13 cellular contexts compared by ENCODE assay signal in the genomic region with DNA sequence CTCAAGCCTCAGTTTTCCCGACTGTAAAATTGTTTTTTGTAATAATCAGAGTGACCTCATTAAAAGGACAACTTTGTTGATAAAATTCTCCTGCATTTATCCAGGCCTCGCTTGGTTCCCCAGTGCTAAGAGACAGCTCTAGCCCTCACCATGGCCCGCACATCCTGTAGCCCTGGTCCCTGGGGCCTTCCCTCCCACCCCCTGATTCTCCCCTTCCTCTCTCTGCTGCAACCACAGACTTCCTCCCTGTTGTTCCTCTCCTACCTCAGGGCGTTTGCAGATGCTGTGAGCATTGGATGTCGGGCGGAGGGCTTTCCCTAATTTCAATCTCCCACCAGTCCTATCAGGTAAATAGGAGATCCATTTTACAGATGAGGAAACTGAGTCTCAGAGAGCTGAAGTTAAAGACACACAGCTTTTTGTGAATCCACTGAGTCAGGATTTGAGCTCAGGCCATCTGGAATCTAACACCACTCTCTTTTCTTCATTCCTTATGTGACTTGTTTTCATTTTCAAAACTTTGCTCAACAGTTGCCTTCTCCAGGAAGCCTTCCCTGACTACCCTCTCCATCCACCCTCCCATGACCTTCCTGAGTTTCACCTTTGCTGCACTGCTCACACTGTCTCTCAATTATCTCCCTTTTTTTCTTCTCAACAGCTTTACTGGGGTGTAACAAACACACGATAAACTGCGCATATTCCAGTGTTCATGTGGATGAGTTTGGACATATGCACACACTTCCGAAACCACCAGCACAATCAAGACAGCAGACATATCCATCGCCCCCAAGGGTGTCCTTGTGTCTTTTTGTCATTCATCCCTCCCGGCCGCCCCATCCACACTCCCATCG.
DNase-seq lines count a peak whose midpoint lies in the region; FAIRE-seq and TF ChIP-seq lines count a peak whose summit lies in the region.
"Had no signal": no experiment of that assay in that cellular context is flagged by ENCODE, and none has a peak within 500 bp of the region (broad histone marks: within the 10 kb centered on the region; RNA-seq: fewer than 3 reads in every experiment).

No MANE protein-coding gene starts in this region.

- H2AFZ ChIP-seq in OCI-LY7 (ENCODE audit: low read length): no peak overlapping the region

- FAIRE-seq in urothelium cell line (lab: Jason Lieb, UNC): no peak
- FAIRE-seq: frontal cortex had no signal

- POLR2A ChIA-PET in activated CD4-positive, alpha-beta T cell treated with anti-CD3 and anti-CD28 coated beads, Interleukin-2, amount 10 ng/mL, durations not matched to agents 7 days and 5 days (lab: Charles Lee): no interaction called here
- POLR2A ChIA-PET in OCI-LY7 (lab: Charles Lee): interaction anchor here (0.6 to 0.7 kb wide), 2 partner anchors 94 to 166 kb away, joined by 3 read pairs; no protein-coding TSS in a partner anchor

- BruUV-seq in OCI-LY7 (replicated peaks; lab: Mats Ljungman, UMichigan): no TSS peak

- H3K4me1 ChIP-seq in OCI-LY7 (ENCODE audit: insufficient read depth, low read length, poor library complexity, severe bottlenecking): peaks cover 11% of the 10 kb centered on the region

- intact Hi-C loops in OCI-LY7 (cut with micrococcal nuclease; ENCODE audit: unreplicated experiment): no loop called here

- no peaks in the 10 kb centered on the region for H3K36me3 ChIP-seq in OCI-LY7 (ENCODE audit: insufficient read depth, low read length)

- H3K27ac ChIP-seq in OCI-LY7 (ENCODE audit: low read depth, low read length, poor library complexity, severe bottlenecking): no peak overlapping the region
- peak overlapping the region in 15 of 21 experiments; percentile 13 to 84 (median 72) for H3K27ac ChIP-seq in skin epidermis
- H3K27ac ChIP-seq: VCaP had no signal

- H3K4me3 ChIP-seq in OCI-LY7 (ENCODE audit: low read depth, low read length, poor library complexity, severe bottlenecking): no peak overlapping the region
- no peak overlapping the region for H3K4me3 ChIP-seq in skin epidermis
- H3K4me3 ChIP-seq: coronary artery had no signal

- H3K4me1 Mint-ChIP-seq in activated CD4-positive, alpha-beta T cell treated with anti-CD3 and anti-CD28 coated beads, Interleukin-2, amount 10 ng/mL, durations not matched to agents 7 days and 5 days: peaks cover 44% of the 10 kb centered on the region
- peaks cover 7% of the 10 kb centered on the region for H3K4me1 Mint-ChIP-seq in endothelial cell (ENCODE audit: unreplicated experiment)

- CTCF ChIA-PET in activated CD4-positive, alpha-beta T cell treated with anti-CD3 and anti-CD28 coated beads, Interleukin-2, amount 10 ng/mL, durations not matched to agents 7 days and 5 days (lab: Charles Lee): interaction anchor here (0.9 to 2.2 kb wide), 3 partner anchors 12 to 32 kb away, joined by 3 to 12 read pairs (median 6); no protein-coding TSS in a partner anchor
- CTCF ChIA-PET in OCI-LY7 (lab: Charles Lee; ENCODE audit: unreplicated experiment): no interaction called here

- H4K20me1 ChIP-seq in OCI-LY7 (ENCODE audit: insufficient read depth, low read length): no peaks in the 10 kb centered on the region

- no peaks in the 10 kb centered on the region for H3K9me2 ChIP-seq in OCI-LY7 (ENCODE audit: insufficient read depth, low read length)

- peak overlapping the region; percentile 27 for H3K27ac Mint-ChIP-seq in activated CD4-positive, alpha-beta T cell treated with anti-CD3 and anti-CD28 coated beads, Interleukin-2, amount 10 ng/mL, durations not matched to agents 7 days and 5 days
- peak overlapping the region; percentile 1 for H3K27ac Mint-ChIP-seq in endothelial cell (ENCODE audit: unreplicated experiment)

- peak overlapping the region; percentile 21; the same call in 1 of the 2 replicates for H3K4me2 ChIP-seq in OCI-LY7 (ENCODE audit: low read length)

- H3K4me3 Mint-ChIP-seq in activated CD4-positive, alpha-beta T cell treated with anti-CD3 and anti-CD28 coated beads, Interleukin-2, amount 10 ng/mL, durations not matched to agents 7 days and 5 days: no peak overlapping the region
- H3K4me3 Mint-ChIP-seq in endothelial cell (ENCODE audit: unreplicated experiment): no peak overlapping the region

- TF ChIP-seq CTCF in OCI-LY7 (conservative IDR thresholded peaks at IDR 0.05; ENCODE audit: low read length): no peak
- no peak for TF ChIP-seq CTCF in endothelial cell (IDR thresholded peaks at IDR 0.05; ENCODE audit: unreplicated experiment)

- no peaks in the 10 kb centered on the region for H3K9me3 Mint-ChIP-seq in activated CD4-positive, alpha-beta T cell treated with anti-CD3 and anti-CD28 coated beads, Interleukin-2, amount 10 ng/mL, durations not matched to agents 7 days and 5 days
- peaks cover 4% of the 10 kb centered on the region for H3K9me3 Mint-ChIP-seq in endothelial cell (ENCODE audit: unreplicated experiment)

- peaks cover 15% of the 10 kb centered on the region for H3K27me3 Mint-ChIP-seq in activated CD4-positive, alpha-beta T cell treated with anti-CD3 and anti-CD28 coated beads, Interleukin-2, amount 10 ng/mL, durations not matched to agents 7 days and 5 days
- H3K27me3 Mint-ChIP-seq in endothelial cell (ENCODE audit: unreplicated experiment): peaks cover 7% of the 10 kb centered on the region

- no peaks in the 10 kb centered on the region for H3K36me3 Mint-ChIP-seq in activated CD4-positive, alpha-beta T cell treated with anti-CD3 and anti-CD28 coated beads, Interleukin-2, amount 10 ng/mL, durations not matched to agents 7 days and 5 days (ENCODE audit: low read depth)
- peaks cover 4% of the 10 kb centered on the region for H3K36me3 Mint-ChIP-seq in endothelial cell (ENCODE audit: low read depth, unreplicated experiment)

- DNase-seq in activated CD4-positive, alpha-beta T cell treated with anti-CD3 and anti-CD28 coated beads, Interleukin-2, amount 10 ng/mL, durations not matched to agents 7 days and 5 days: peak; percentile 28
- DNase-seq in activated CD4-positive, alpha-beta T cell treated with anti-CD3 and anti-CD28 coated beads, Interleukin-2, amount 50 U/mL, for 1 hour: no peak
- DNase-seq in OCI-LY7 (ENCODE audit: low spot score) (peak; percentile 26), endothelial cell (ENCODE audit: low spot score) (no peak), urothelium cell line (ENCODE audit: low spot score) (no peak), NCI-H146 (lab: John Stamatoyannopoulos, UW) (no peak)
- DNase-seq in stimulated activated CD4-positive, alpha-beta T cell treated with anti-CD3 and anti-CD28 coated beads, Interleukin-4, amount 100 ng/mL, for 4 hours: no peak
- DNase-seq: activated gamma-delta T cell, NCI-H1930 had no signal

- no peaks in the 10 kb centered on the region for H3K9me3 ChIP-seq in OCI-LY7 (ENCODE audit: low read length)

- no peaks in the 10 kb centered on the region for H3K79me2 ChIP-seq in OCI-LY7 (ENCODE audit: insufficient read depth, low read depth, low read length)

Comparison
In these comparisons a context has a peak if more than half of its experiments do, and no peak if none do; other contexts are left out.
1. DNase-seq: peak in activated CD4-positive, alpha-beta T cell treated with anti-CD3 and anti-CD28 coated beads, Interleukin-2, amount 10 ng/mL, durations not matched to agents 7 days and 5 days (single experiment) and OCI-LY7 (single experiment); none in activated CD4-positive, alpha-beta T cell treated with anti-CD3 and anti-CD28 coated beads, Interleukin-2, amount 50 U/mL, for 1 hour (single experiment), endothelial cell (single experiment), urothelium cell line (single experiment), NCI-H146 (single experiment) and stimulated activated CD4-positive, alpha-beta T cell treated with anti-CD3 and anti-CD28 coated beads, Interleukin-4, amount 100 ng/mL, for 4 hours (0 of 2).